In the genomic region with DNA sequence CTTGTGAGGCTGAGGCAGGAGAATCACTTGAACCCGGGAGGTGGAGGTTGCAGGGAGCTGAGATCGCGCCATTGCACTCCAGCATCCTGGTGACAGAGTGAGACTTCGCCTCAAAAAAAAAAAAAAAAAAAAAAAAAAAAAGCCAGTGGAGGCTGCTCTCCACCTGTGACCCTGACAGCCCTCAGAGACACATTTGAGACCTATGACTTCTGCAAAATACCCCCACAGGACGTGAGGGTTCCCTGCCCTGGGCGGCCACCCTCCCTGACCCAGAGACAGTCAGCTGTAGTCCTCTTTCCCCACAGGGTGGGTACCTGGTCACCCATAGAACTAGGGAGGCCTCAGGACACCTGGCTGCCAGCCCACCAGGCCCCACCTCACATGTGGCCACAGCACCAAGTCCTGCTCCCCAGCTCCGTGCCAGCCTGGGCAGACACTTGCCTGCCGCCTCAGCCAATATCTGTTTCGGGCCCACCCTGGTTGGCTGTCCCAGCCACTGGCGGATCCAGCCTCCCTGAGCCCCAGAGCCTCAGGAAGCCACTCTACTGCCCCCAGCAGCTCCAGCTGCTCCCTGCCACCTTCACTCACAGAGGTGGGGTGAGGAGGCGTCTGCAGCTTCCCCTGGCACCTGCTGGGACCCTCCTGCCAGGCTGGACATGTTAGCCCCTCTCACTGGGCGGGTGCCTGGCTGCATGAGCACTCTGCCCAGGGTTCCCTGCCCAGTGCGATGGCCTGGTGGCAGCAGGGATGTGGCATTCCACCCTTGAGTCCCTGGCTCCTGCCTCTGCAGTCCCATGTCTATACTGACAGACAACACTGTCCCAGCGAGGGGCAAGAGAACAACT, we compare ENCODE assay signal across 9 cellular contexts. TPM values are rescaled to one million over a fixed set of nuclear protein-coding genes. Genes with fewer than 3 reads are reported as not detected.
DNase-seq lines count a peak whose midpoint lies in the region; ATAC-seq and TF ChIP-seq lines count a peak whose summit lies in the region.
"Had no signal": no experiment of that assay in that cellular context is flagged by ENCODE, and none has a peak within 500 bp of the region (broad histone marks: within the 10 kb centered on the region; RNA-seq: fewer than 3 reads in every experiment).

No MANE protein-coding gene starts in this region.

- ATAC-seq in CD4-positive, CD25-positive, alpha-beta regulatory T cell (ENCODE audit: low read depth in 2 of 2): no peak
- no peak for ATAC-seq in HG02763 (IDR thresholded peaks at IDR 0.05; ENCODE audit: unreplicated experiment)

- no peaks in the 10 kb centered on the region for H3K9me3 Mint-ChIP-seq in CD4-positive, CD25-positive, alpha-beta regulatory T cell

- H4K20me1 ChIP-seq in Karpas-422 (ENCODE audit: insufficient read depth, low read depth, low read length) (peaks cover 77% of the 10 kb centered on the region), osteoblast (ENCODE audit: insufficient read depth, low read length) (peaks cover 72% of the 10 kb centered on the region)

- H3K36me3 ChIP-seq in CD4-positive, CD25-positive, alpha-beta regulatory T cell (ENCODE audit: control insufficient read depth, insufficient read depth, low read length): peaks cover 49% of the 10 kb centered on the region
- H3K36me3 ChIP-seq in Karpas-422 (ENCODE audit: insufficient read depth, low read length) (peaks cover 45% of the 10 kb centered on the region), osteoblast (ENCODE audit: insufficient read depth, low read length) (peaks cover 35% of the 10 kb centered on the region)

- H3K79me2 ChIP-seq in Karpas-422 (ENCODE audit: low read length): peaks cover 22% of the 10 kb centered on the region
- H3K79me2 ChIP-seq in osteoblast (ENCODE audit: insufficient read depth, low read length): peaks cover 41% of the 10 kb centered on the region

- H3K9me2 ChIP-seq in Karpas-422 (replicated peaks; ENCODE audit: insufficient read depth, low read length): no peaks in the 10 kb centered on the region

- H3K4me3 Mint-ChIP-seq in CD4-positive, CD25-positive, alpha-beta regulatory T cell: peak overlapping the region; percentile 55 to 89 (median 76)

- no peaks in the 10 kb centered on the region for H3K27me3 Mint-ChIP-seq in CD4-positive, CD25-positive, alpha-beta regulatory T cell

- no peak for DNase-seq in CD4-positive, CD25-positive, alpha-beta regulatory T cell
- DNase-seq in Karpas-422 (peak; percentile 83), dorsolateral prefrontal cortex (no peak), osteoblast (ENCODE audit: insufficient read length, low spot score, missing footprints) (peak; percentile 87), RPMI8226 (no peak), NCI-H69 (lab: John Stamatoyannopoulos, UW) (no peak), NCI-H1930 (lab: John Stamatoyannopoulos, UW) (no peak)
- DNase-seq: NCI-H2227 treated with DMSO at 0.1 percent for 48 hours had no signal

- peaks cover 80% of the 10 kb centered on the region for H3K4me1 ChIP-seq in CD4-positive, CD25-positive, alpha-beta regulatory T cell (ENCODE audit: control insufficient read depth, insufficient read depth, low read length, poor library complexity, severe bottlenecking)
- H3K4me1 ChIP-seq in Karpas-422 (ENCODE audit: low read length) (peaks cover 98% of the 10 kb centered on the region), osteoblast (ENCODE audit: insufficient read depth, low read length) (peaks cover 13% of the 10 kb centered on the region)

- no peaks in the 10 kb centered on the region for H3K9me3 ChIP-seq in CD4-positive, CD25-positive, alpha-beta regulatory T cell (ENCODE audit: control insufficient read depth in 2 of 2, low read length in 2 of 2)
- no peaks in the 10 kb centered on the region for H3K9me3 ChIP-seq in Karpas-422 (ENCODE audit: low read length)
- no peaks in the 10 kb centered on the region for H3K9me3 ChIP-seq in osteoblast (ENCODE audit: low read depth, low read length)

- H2AFZ ChIP-seq in Karpas-422 (ENCODE audit: low read length): no peak overlapping the region
- no peak overlapping the region for H2AFZ ChIP-seq in osteoblast (ENCODE audit: low read length)

- H3K4me2 ChIP-seq in Karpas-422 (ENCODE audit: low read depth, low read length, poor library complexity, severe bottlenecking) (peak overlapping the region; percentile 92), osteoblast (ENCODE audit: insufficient read depth, low read length) (no peak overlapping the region)

- peaks cover 0 to 68% (median 12%) of the 10 kb centered on the region in 4 donors for H3K4me1 Mint-ChIP-seq in CD4-positive, CD25-positive, alpha-beta regulatory T cell

- peak overlapping the region; percentile 93 for H3K9ac ChIP-seq in Karpas-422 (ENCODE audit: low read length)

- H3K36me3 Mint-ChIP-seq in CD4-positive, CD25-positive, alpha-beta regulatory T cell: peaks cover 3% of the 10 kb centered on the region

- H3K27ac Mint-ChIP-seq in CD4-positive, CD25-positive, alpha-beta regulatory T cell: peak overlapping the region; percentile 80 to 97 (median 89)

- H3K27me3 ChIP-seq in CD4-positive, CD25-positive, alpha-beta regulatory T cell (ENCODE audit: control insufficient read depth, insufficient read depth, low read length): no peaks in the 10 kb centered on the region
- H3K27me3 ChIP-seq in Karpas-422 (ENCODE audit: low read length) (no peaks in the 10 kb centered on the region), dorsolateral prefrontal cortex (no peaks in the 10 kb centered on the region), osteoblast (ENCODE audit: insufficient read depth, low read length) (no peaks in the 10 kb centered on the region)

- TF ChIP-seq CTCF in dorsolateral prefrontal cortex (IDR thresholded peaks at IDR 0.05 in 54 of 56, conservative IDR thresholded peaks at IDR 0.05 in 2 of 56; ENCODE audit: low read depth in 1 of 56, partially characterized antibody in 56 of 56) (no peak), osteoblast (IDR thresholded peaks at IDR 0.05; ENCODE audit: extremely low read depth, low read depth, low read length) (no peak)

- no peak overlapping the region for H3K4me3 ChIP-seq in CD4-positive, CD25-positive, alpha-beta regulatory T cell (ENCODE audit: low read depth, low read length)
- peak overlapping the region; percentile 84; the same call in 1 of the 2 replicates for H3K4me3 ChIP-seq in Karpas-422 (ENCODE audit: low read length)
- no peak overlapping the region for H3K4me3 ChIP-seq in dorsolateral prefrontal cortex
- H3K4me3 ChIP-seq in osteoblast (ENCODE audit: insufficient read depth, low read length): no peak overlapping the region

- H3K27ac ChIP-seq in CD4-positive, CD25-positive, alpha-beta regulatory T cell (ENCODE audit: insufficient read depth, low read length, poor library complexity, severe bottlenecking): peak overlapping the region; percentile 99
- peak overlapping the region; percentile 93 for H3K27ac ChIP-seq in Karpas-422 (ENCODE audit: low read length)
- peak overlapping the region in 47 of 59 donors; percentile 6 to 98 (median 94) for H3K27ac ChIP-seq in dorsolateral prefrontal cortex
- H3K27ac ChIP-seq in osteoblast (ENCODE audit: low read depth, low read length): no peak overlapping the region

- intact Hi-C loops in dorsolateral prefrontal cortex (cut with DNase I): no loop called here

RNA-seq across cellular contexts. Expression of a gene that starts 7.0 kb away (rescaled TPM):
- total RNA-seq in CD4-positive, CD25-positive, alpha-beta regulatory T cell: 340 TPM
- polyA plus RNA-seq in CD4-positive, CD25-positive, alpha-beta regulatory T cell: 10 to 100 TPM; 28.7 to 38.2 (median 32.0) TPM
- 526 and 862 TPM in 2 replicates for total RNA-seq in Karpas-422 (2014; rRNA removed; shearing (Covaris generic); ENCODE audit: low replicate concordance)
- total RNA-seq in dorsolateral prefrontal cortex (100 to 1,000 TPM in 32 of 120 experiments, 10 to 100 TPM in 88; 40.9 to 364 (median 77.4) TPM), osteoblast (82.5 and 84.6 TPM in 2 replicates)

RNA-seq across cellular contexts. Expression of a gene that starts 28.6 kb away (rescaled TPM):
- total RNA-seq in CD4-positive, CD25-positive, alpha-beta regulatory T cell: 58.6 TPM
- polyA plus RNA-seq in CD4-positive, CD25-positive, alpha-beta regulatory T cell: 1 to 10 TPM; 3.2 to 5.4 (median 4.7) TPM
- total RNA-seq in Karpas-422 (2014; rRNA removed; shearing (Covaris generic); ENCODE audit: low replicate concordance): 66.8 and 112 TPM in 2 replicates
- total RNA-seq in dorsolateral prefrontal cortex (100 to 1,000 TPM in 118 of 120 experiments, 10 to 100 TPM in 2; 79.8 to 247 (median 161) TPM), osteoblast (57.5 and 57.8 TPM in 2 replicates)

RNA-seq across cellular contexts. Expression of a gene that starts 52.0 kb away (rescaled TPM):
- total RNA-seq in CD4-positive, CD25-positive, alpha-beta regulatory T cell: 131 TPM
- polyA plus RNA-seq in CD4-positive, CD25-positive, alpha-beta regulatory T cell: 10 to 100 TPM; 73.6 to 91.1 (median 88.0) TPM
- 153 and 219 TPM in 2 replicates for total RNA-seq in Karpas-422 (2014; rRNA removed; shearing (Covaris generic); ENCODE audit: low replicate concordance)
- total RNA-seq in dorsolateral prefrontal cortex (10 to 100 TPM; 15.7 to 49.6 (median 26.9) TPM), osteoblast (34.0 and 35.1 TPM in 2 replicates)

RNA-seq across cellular contexts. Expression of a gene that starts 52.6 kb away (rescaled TPM):
- 16.5 TPM for total RNA-seq in CD4-positive, CD25-positive, alpha-beta regulatory T cell
- polyA plus RNA-seq in CD4-positive, CD25-positive, alpha-beta regulatory T cell: under 1 TPM; 0.47 to 0.82 (median 0.70) TPM
- 285 and 487 TPM in 2 replicates for total RNA-seq in Karpas-422 (2014; rRNA removed; shearing (Covaris generic); ENCODE audit: low replicate concordance)
- 10 to 100 TPM in 119 of 120 experiments, 1 to 10 TPM in 1; 8.6 to 54.6 (median 25.5) TPM for total RNA-seq in dorsolateral prefrontal cortex
- total RNA-seq in osteoblast: 0.36 and 2.4 TPM in 2 replicates

Comparison
In these comparisons a context has a peak if more than half of its experiments do, and no peak if none do; other contexts are left out.
1. DNase-seq: peak in Karpas-422 (single experiment) and osteoblast (single experiment); none in CD4-positive, CD25-positive, alpha-beta regulatory T cell (0 of 3), dorsolateral prefrontal cortex (0 of 10), RPMI8226 (single experiment), NCI-H69 (single experiment) and NCI-H1930 (0 of 2).